In the genomic region with DNA sequence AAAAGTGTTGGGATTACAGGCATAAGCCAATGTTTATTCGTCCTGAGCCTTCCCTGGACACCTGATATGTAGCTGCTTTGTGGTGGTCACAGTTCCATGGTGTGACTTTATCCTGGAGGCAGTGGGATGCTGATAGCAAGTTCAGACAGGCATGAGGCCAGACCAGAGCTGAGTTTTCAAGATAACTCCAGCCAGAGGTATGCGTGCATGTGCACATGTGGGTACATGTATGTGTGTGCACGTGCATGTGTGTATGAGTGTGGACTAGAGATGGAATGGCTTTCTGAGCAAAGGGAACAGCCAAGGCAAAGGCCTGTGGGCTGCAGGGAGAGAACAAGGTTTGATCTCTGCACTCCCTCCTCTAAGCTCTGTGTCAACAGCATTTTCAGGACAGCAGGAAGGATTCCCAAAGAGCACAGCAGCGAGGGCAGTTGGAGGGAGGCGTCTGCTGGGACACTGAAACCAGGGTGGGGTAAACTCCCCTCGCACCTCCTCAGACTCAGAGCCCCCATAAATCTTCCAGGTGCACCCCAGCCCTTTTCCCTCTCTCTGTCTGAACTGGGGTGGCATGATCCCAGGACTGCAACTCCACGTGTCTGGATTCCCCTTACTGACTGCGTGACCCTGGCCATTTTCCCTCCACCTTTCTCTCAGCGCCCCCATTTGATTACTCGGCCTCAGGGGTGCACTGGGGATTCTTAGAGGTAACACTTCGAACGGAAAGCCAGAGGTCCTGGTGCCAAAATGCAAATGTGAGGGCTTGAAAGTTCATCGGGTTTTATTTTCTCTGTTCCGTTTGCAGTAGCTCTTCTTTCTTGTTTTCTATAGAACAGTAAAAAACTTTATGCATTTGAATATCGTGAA, we compare ENCODE assay signal across 14 cellular contexts. TPM values are rescaled to one million over a fixed set of nuclear protein-coding genes. Genes with fewer than 3 reads are reported as not detected.
A peak's percentile ranks its signal among the peaks of the same experiment; 100 is the strongest.
DNase-seq lines count a peak whose midpoint lies in the region; ATAC-seq and TF ChIP-seq lines count a peak whose summit lies in the region.
"Had no signal": no experiment of that assay in that cellular context is flagged by ENCODE, and none has a peak within 500 bp of the region (broad histone marks: within the 10 kb centered on the region; RNA-seq: fewer than 3 reads in every experiment).

No MANE protein-coding gene starts in this region.

- no peaks in the 10 kb centered on the region for H3F3A ChIP-seq in neural progenitor cell (ENCODE audit: low read depth)

- peaks cover 61% of the 10 kb centered on the region for H3K36me3 Mint-ChIP-seq in T-helper 2 cell treated with Interferon-gamma antibody and Interleukin-4, amounts not matched to agents 5 μg/mL and 100 μg/mL, for 36 hours (ENCODE audit: low read depth)
- peaks cover 19% of the 10 kb centered on the region for H3K36me3 Mint-ChIP-seq in activated naive CD8-positive, alpha-beta T cell
- no peaks in the 10 kb centered on the region for H3K36me3 Mint-ChIP-seq in neural progenitor cell

- no peaks in the 10 kb centered on the region for H3K4me1 ChIP-seq in neural progenitor cell

- DNase-seq in T-helper 2 cell treated with Interferon-gamma antibody and Interleukin-4, amounts not matched to agents 5 μg/mL and 100 μg/mL, for 36 hours (ENCODE audit: low spot score): no peak
- DNase-seq in T-helper 2 cell: no peak
- DNase-seq in GM20000 (ENCODE audit: low spot score): peak; percentile 44
- DNase-seq in neural progenitor cell (ENCODE audit: low spot score): no peak
- no peak for DNase-seq in MG63
- DNase-seq: activated gamma-delta T cell, mucosa of descending colon, NCI-H1694 treated with DMSO at 0.1 percent for 48 hours, thyroid gland had no signal

- H3K27me3 ChIP-seq in neural progenitor cell (no peaks in the 10 kb centered on the region), MG63 (no peaks in the 10 kb centered on the region)
- H3K27me3 ChIP-seq: thyroid gland had no signal

- H3K79me2 ChIP-seq in neural progenitor cell (ENCODE audit: low read depth): no peaks in the 10 kb centered on the region

- no peaks in the 10 kb centered on the region for H3K9me3 ChIP-seq in neural progenitor cell (ENCODE audit: low read depth)
- H3K9me3 ChIP-seq in MG63: no peaks in the 10 kb centered on the region
- H3K9me3 ChIP-seq: mucosa of descending colon, thyroid gland had no signal

- no peak for ATAC-seq in GM19324 (IDR thresholded peaks at IDR 0.05; ENCODE audit: low FRiP score, unreplicated experiment)
- ATAC-seq in GM21786 (IDR thresholded peaks at IDR 0.05; ENCODE audit: unreplicated experiment): no peak
- ATAC-seq: mucosa of descending colon had no signal

- H2AFZ ChIP-seq in neural progenitor cell (replicated peaks): peak overlapping the region; percentile 42

- H3K27me3 Mint-ChIP-seq in T-helper 2 cell treated with Interferon-gamma antibody and Interleukin-4, amounts not matched to agents 5 μg/mL and 100 μg/mL, for 36 hours (ENCODE audit: low read depth): no peaks in the 10 kb centered on the region
- no peaks in the 10 kb centered on the region for H3K27me3 Mint-ChIP-seq in activated naive CD8-positive, alpha-beta T cell
- H3K27me3 Mint-ChIP-seq in neural progenitor cell (ENCODE audit: insufficient read depth, low read depth): peaks cover 10% of the 10 kb centered on the region

- no peak overlapping the region for H3K9ac ChIP-seq in neural progenitor cell

- H3K4me2 ChIP-seq in neural progenitor cell: no peak overlapping the region

- no peak overlapping the region for H3K4me3 ChIP-seq in neural progenitor cell
- H3K4me3 ChIP-seq in MG63: no peak overlapping the region
- H3K4me3 ChIP-seq: mucosa of descending colon, thyroid gland had no signal

- peaks cover 49% of the 10 kb centered on the region for H3K4me1 Mint-ChIP-seq in T-helper 2 cell treated with Interferon-gamma antibody and Interleukin-4, amounts not matched to agents 5 μg/mL and 100 μg/mL, for 36 hours (ENCODE audit: low read depth)
- H3K4me1 Mint-ChIP-seq in activated naive CD8-positive, alpha-beta T cell (ENCODE audit: low read depth): peaks cover 84% of the 10 kb centered on the region
- H3K4me1 Mint-ChIP-seq in neural progenitor cell: peaks cover 2% of the 10 kb centered on the region

- H3K27ac Mint-ChIP-seq in T-helper 2 cell treated with Interferon-gamma antibody and Interleukin-4, amounts not matched to agents 5 μg/mL and 100 μg/mL, for 36 hours: peak overlapping the region; percentile 60
- peak overlapping the region; percentile 97 for H3K27ac Mint-ChIP-seq in activated naive CD8-positive, alpha-beta T cell
- peak overlapping the region; percentile 64 for H3K27ac Mint-ChIP-seq in neural progenitor cell

- H3K36me3 ChIP-seq in neural progenitor cell: no peaks in the 10 kb centered on the region
- H3K36me3 ChIP-seq in MG63: peaks cover 12% of the 10 kb centered on the region; the same call in 1 of the 2 replicates
- H3K36me3 ChIP-seq: thyroid gland had no signal

- no peak for TF ChIP-seq CTCF in GM20000 (IDR thresholded peaks at IDR 0.05; ENCODE audit: extremely low read depth, missing control alignments)
- TF ChIP-seq CTCF in neural progenitor cell (IDR thresholded peaks at IDR 0.05): no peak

- H3K9me3 Mint-ChIP-seq in T-helper 2 cell treated with Interferon-gamma antibody and Interleukin-4, amounts not matched to agents 5 μg/mL and 100 μg/mL, for 36 hours: no peaks in the 10 kb centered on the region
- H3K9me3 Mint-ChIP-seq in activated naive CD8-positive, alpha-beta T cell (ENCODE audit: low read depth): peaks cover 3% of the 10 kb centered on the region
- no peaks in the 10 kb centered on the region for H3K9me3 Mint-ChIP-seq in neural progenitor cell

- H4K20me1 ChIP-seq in neural progenitor cell (ENCODE audit: low read depth): no peaks in the 10 kb centered on the region

- H3K27ac ChIP-seq in neural progenitor cell: no peak overlapping the region
- H3K27ac ChIP-seq: thyroid gland had no signal

- H3K4me3 Mint-ChIP-seq in T-helper 2 cell treated with Interferon-gamma antibody and Interleukin-4, amounts not matched to agents 5 μg/mL and 100 μg/mL, for 36 hours: peak overlapping the region; percentile 24
- peak overlapping the region; percentile 75 for H3K4me3 Mint-ChIP-seq in activated naive CD8-positive, alpha-beta T cell
- H3K4me3 Mint-ChIP-seq in neural progenitor cell: no peak overlapping the region

RNA-seq across cellular contexts. Expression of gene NLRC5, which starts 15.3 kb away (rescaled TPM):
- total RNA-seq in neural progenitor cell (ENCODE audit: low replicate concordance): not detected in 2 replicates
- total RNA-seq in MG63 (2014; rRNA removed; shearing (Covaris generic); ENCODE audit: low replicate concordance): 4.9 and 11.7 TPM in 2 replicates

RNA-seq across cellular contexts. Expression of gene CETP, which starts 42.9 kb away (rescaled TPM):
- total RNA-seq in neural progenitor cell (ENCODE audit: low replicate concordance): 0.28 TPM in 1 of 2 replicates, not detected in the other
- not detected in 2 replicates for total RNA-seq in MG63 (2014; rRNA removed; shearing (Covaris generic); ENCODE audit: low replicate concordance)
- total RNA-seq: A172, chondrocyte had no signal
